ENCODE assay signal across 24 cellular contexts in the genomic region with DNA sequence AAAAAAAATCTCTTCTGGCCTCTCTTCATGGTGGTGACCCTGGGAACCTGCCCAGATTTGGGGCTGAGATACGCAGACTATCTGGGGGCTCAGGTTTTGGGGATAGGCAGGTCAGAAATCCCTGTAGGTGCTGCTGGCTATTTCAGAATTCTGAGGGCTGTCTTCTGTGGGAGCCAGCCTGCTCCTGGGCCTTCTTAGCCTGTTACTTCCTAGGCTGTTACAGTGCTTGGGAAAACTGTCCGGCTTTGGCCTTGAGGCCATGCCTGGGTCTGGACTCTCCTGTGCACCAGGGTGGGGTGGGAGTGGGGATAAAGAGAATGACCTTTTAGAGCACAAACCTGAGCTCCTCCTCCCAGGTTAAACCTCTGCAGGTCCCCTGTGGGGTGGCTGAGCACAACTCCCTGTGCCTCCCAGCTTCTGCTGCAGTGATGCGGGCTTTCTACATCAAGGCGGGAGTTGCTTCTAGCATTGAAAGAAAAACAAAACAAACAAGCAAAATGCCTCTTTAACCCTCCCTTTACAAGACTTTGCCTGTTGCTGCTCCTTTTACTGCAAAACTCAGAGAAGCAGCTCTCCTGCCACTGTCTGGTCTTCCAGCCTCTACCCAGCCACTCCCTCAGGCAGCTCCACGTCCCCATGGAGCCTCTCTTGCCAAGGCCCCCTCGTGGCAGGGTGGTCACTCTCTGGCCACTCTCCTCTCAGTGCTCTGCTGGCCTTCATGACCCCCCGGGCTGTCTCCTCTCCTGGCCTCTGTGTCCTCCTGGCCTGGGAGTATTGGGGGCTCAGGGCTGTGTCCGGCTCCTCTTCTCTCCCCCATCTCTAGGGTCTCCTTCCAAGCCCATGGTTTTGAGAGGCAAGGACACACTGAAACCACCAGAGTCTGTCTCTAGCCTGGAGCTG.
DNase-seq lines count a peak whose midpoint lies in the region; ATAC-seq, FAIRE-seq and TF ChIP-seq lines count a peak whose summit lies in the region.
"Had no signal": no experiment of that assay in that cellular context is flagged by ENCODE, and none has a peak within 500 bp of the region (broad histone marks: within the 10 kb centered on the region; RNA-seq: fewer than 3 reads in every experiment).

No MANE protein-coding gene starts in this region.

- TF ChIP-seq EP300 in K562 (IDR thresholded peaks at IDR 0.05; ENCODE audit: low read length) (no peak), suprapubic skin (IDR thresholded peaks at IDR 0.05) (no peak)

- H3K4me1 ChIP-seq in K562 (replicated peaks in 1 of 2; ENCODE audit: control insufficient read depth in 2 of 2, insufficient read depth in 2 of 2, low read length in 2 of 2) (peaks cover 0 to 5% of the 10 kb centered on the region in 2 experiments; a peak in 2 of 5 replicates), lower lobe of right lung (no peaks in the 10 kb centered on the region), suprapubic skin (peaks cover 9% of the 10 kb centered on the region)

- 0 out of 4 replicates have a peak, but pooled peaks of 1 of the 2 experiments have one; percentile 4 for TF ChIP-seq RAD21 in K562 (CRISPR knock-in tag; conservative IDR thresholded peaks at IDR 0.05 in 1 of 2, IDR thresholded peaks at IDR 0.05 in 1 of 2)

- intact Hi-C loops in K562 (cut with micrococcal nuclease) = no loop called here
- intact Hi-C loops in lower lobe of right lung (cut with DNase I) = no loop called here

- CTCF ChIA-PET in K562 (lab: Yijun Ruan, JAX; ENCODE audit: low intra/inter-chr PET ratio) = no interaction called here

- no peak overlapping the region for H3K9ac ChIP-seq in K562 (ENCODE audit: insufficient read depth in 1 of 2, low read depth in 2 of 2, low read length in 2 of 2)

- H3K9me3 ChIP-seq in K562 (replicated peaks; ENCODE audit: control insufficient read depth, insufficient read depth, low read depth, low read length) = no peaks in the 10 kb centered on the region
- no peaks in the 10 kb centered on the region for H3K9me3 ChIP-seq in lower lobe of right lung
- H3K9me3 ChIP-seq in suprapubic skin = no peaks in the 10 kb centered on the region

- FAIRE-seq in K562 (lab: Jason Lieb, UNC) = no peak
- FAIRE-seq: GM12878, RCC 7860 had no signal

- 12% methylated on average over 7 of the region's 8 CpGs for WGBS in K562 (ENCODE audit: insufficient coverage, low coverage, missing lambda C conversion rate)
- 81% methylated on average over 8 of the region's 8 CpGs for WGBS in suprapubic skin

- H3K4me3 ChIP-seq in K562 (no peak overlapping the region), lower lobe of right lung (no peak overlapping the region), suprapubic skin (no peak overlapping the region)
- H3K4me3 ChIP-seq: GM12878 had no signal

- no peaks in the 10 kb centered on the region for H3K79me2 ChIP-seq in K562 (ENCODE audit: control insufficient read depth, insufficient read depth, low read length)

- TF ChIP-seq CTCF in K562 (IDR thresholded peaks at IDR 0.05 in 2 of 3, conservative IDR thresholded peaks at IDR 0.05 in 1 of 3; ENCODE audit: insufficient read depth in 2 of 3, low read depth in 1 of 3, low read length in 3 of 3) (no peak), lower lobe of right lung (IDR thresholded peaks at IDR 0.05) (no peak), suprapubic skin (IDR thresholded peaks at IDR 0.05) (no peak)

- no peak overlapping the region for H2AFZ ChIP-seq in K562 (ENCODE audit: low read depth, low read length)

- H4K20me1 ChIP-seq in K562 (replicated peaks; ENCODE audit: control insufficient read depth, insufficient read depth, low read length) = no peaks in the 10 kb centered on the region

- ATAC-seq in K562 (peak; percentile 46; the same call in 2 of the 3 replicates), lower lobe of right lung (no peak), HG03025 (IDR thresholded peaks at IDR 0.05; ENCODE audit: low FRiP score, unreplicated experiment) (no peak), HG02938 (IDR thresholded peaks at IDR 0.05; ENCODE audit: unreplicated experiment) (no peak), HG03460 (IDR thresholded peaks at IDR 0.05; ENCODE audit: unreplicated experiment) (no peak)
- ATAC-seq: GM12878, HCT116, SK-N-SH treated with all-trans-retinoic acid at 6 μM for 48 hours had no signal

- in situ Hi-C loops in K562 (cut with MboI) = no loop called here

- no peak overlapping the region for H3K4me2 ChIP-seq in K562 (ENCODE audit: insufficient read depth, low read length)

- no peak for TF ChIP-seq POLR2A in K562 (conservative IDR thresholded peaks at IDR 0.05)
- TF ChIP-seq POLR2A in suprapubic skin (IDR thresholded peaks at IDR 0.05) = no peak

- peak; percentile 4 for DNase-seq in activated T-cell treated with anti-CD3 and anti-CD28 coated beads, Interleukin-2, amount 50 U/mL, for 1 hour
- DNase-seq in activated T-cell treated with anti-CD3 and anti-CD28 coated beads, Interleukin-2, amount 50 U/mL, for 48 hours = no peak
- no peak for DNase-seq in K562 (ENCODE audit: extremely low read depth in 1 of 4, low spot score in 3 of 4)
- DNase-seq in lower lobe of right lung = peak; percentile 19
- peak; percentile 38 to 59 for DNase-seq in suprapubic skin (ENCODE audit: low spot score in 2 of 2)
- DNase-seq: AML-193, DMS 273 treated with DMSO at 0.1 percent for 48 hours, GF-D8, KG1, NCI-H1105 treated with DMSO at 0.1 percent for 48 hours, NCI-H1694, NCI-H2227 treated with DMSO at 0.1 percent for 48 hours, NCI-H510A treated with DMSO at 0.1 percent for 48 hours, NCI-H774, SHP77 treated with DMSO at 0.1 percent for 48 hours had no signal

- no TSS peak for BruUV-seq in K562 (replicated peaks; lab: Mats Ljungman, UMichigan)

- no peaks in the 10 kb centered on the region for H3K36me3 ChIP-seq in K562 (ENCODE audit: control insufficient read depth, insufficient read depth, low read length)
- no peaks in the 10 kb centered on the region for H3K36me3 ChIP-seq in lower lobe of right lung
- no peaks in the 10 kb centered on the region for H3K36me3 ChIP-seq in suprapubic skin

- H3K27me3 ChIP-seq in K562 (ENCODE audit: control insufficient read depth in 2 of 2, insufficient read depth in 2 of 2, low read length in 2 of 2) = peaks cover 5 to 39% of the 10 kb centered on the region in 2 experiments; a peak in 3 of 5 replicates
- no peaks in the 10 kb centered on the region for H3K27me3 ChIP-seq in lower lobe of right lung (ENCODE audit: low read depth)
- no peaks in the 10 kb centered on the region for H3K27me3 ChIP-seq in suprapubic skin

- H3K27ac ChIP-seq in K562 (ENCODE audit: extremely low read depth, low read depth, low read length) = no peak overlapping the region
- no peak overlapping the region for H3K27ac ChIP-seq in lower lobe of right lung
- no peak overlapping the region for H3K27ac ChIP-seq in suprapubic skin
- H3K27ac ChIP-seq: 22Rv1, C4-2B had no signal

- POLR2A ChIA-PET in K562 (lab: Yijun Ruan, JAX) = interaction anchor here (0.6 kb wide), 1 partner anchor 20 kb away, joined by 4 read pairs; no protein-coding TSS in a partner anchor

- H3K9me1 ChIP-seq in K562 (ENCODE audit: control insufficient read depth, insufficient read depth, low read length) = no peaks in the 10 kb centered on the region

TF ChIP-seq in K562, 482 proteins besides CTCF, POLR2A, EP300 and RAD21 (continues in another document):
- TF ChIP-seq, protein P1, sequence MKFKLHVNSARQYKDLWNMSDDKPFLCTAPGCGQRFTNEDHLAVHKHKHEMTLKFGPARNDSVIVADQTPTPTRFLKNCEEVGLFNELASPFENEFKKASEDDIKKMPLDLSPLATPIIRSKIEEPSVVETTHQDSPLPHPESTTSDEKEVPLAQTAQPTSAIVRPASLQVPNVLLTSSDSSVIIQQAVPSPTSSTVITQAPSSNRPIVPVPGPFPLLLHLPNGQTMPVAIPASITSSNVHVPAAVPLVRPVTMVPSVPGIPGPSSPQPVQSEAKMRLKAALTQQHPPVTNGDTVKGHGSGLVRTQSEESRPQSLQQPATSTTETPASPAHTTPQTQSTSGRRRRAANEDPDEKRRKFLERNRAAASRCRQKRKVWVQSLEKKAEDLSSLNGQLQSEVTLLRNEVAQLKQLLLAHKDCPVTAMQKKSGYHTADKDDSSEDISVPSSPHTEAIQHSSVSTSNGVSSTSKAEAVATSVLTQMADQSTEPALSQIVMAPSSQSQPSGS (CRISPR knock-in tag; IDR thresholded peaks at IDR 0.05) = no peak
- TF ChIP-seq ZNF224 (CRISPR knock-in tag; IDR thresholded peaks at IDR 0.05) = no peak
- no peak for TF ChIP-seq RBM15 (IDR thresholded peaks at IDR 0.05; ENCODE audit: insufficient read depth, low read length)
- TF ChIP-seq, protein P2, sequence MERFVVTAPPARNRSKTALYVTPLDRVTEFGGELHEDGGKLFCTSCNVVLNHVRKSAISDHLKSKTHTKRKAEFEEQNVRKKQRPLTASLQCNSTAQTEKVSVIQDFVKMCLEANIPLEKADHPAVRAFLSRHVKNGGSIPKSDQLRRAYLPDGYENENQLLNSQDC (CRISPR knock-in tag; IDR thresholded peaks at IDR 0.05) = no peak
- TF ChIP-seq, protein P3, sequence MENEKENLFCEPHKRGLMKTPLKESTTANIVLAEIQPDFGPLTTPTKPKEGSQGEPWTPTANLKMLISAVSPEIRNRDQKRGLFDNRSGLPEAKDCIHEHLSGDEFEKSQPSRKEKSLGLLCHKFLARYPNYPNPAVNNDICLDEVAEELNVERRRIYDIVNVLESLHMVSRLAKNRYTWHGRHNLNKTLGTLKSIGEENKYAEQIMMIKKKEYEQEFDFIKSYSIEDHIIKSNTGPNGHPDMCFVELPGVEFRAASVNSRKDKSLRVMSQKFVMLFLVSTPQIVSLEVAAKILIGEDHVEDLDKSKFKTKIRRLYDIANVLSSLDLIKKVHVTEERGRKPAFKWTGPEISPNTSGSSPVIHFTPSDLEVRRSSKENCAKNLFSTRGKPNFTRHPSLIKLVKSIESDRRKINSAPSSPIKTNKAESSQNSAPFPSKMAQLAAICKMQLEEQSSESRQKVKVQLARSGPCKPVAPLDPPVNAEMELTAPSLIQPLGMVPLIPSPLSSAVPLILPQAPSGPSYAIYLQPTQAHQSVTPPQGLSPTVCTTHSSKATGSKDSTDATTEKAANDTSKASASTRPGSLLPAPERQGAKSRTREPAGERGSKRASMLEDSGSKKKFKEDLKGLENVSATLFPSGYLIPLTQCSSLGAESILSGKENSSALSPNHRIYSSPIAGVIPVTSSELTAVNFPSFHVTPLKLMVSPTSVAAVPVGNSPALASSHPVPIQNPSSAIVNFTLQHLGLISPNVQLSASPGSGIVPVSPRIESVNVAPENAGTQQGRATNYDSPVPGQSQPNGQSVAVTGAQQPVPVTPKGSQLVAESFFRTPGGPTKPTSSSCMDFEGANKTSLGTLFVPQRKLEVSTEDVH (IDR thresholded peaks at IDR 0.05; ENCODE audit: low read depth, partially characterized antibody) = no peak
- no peak for TF ChIP-seq XRCC3 (IDR thresholded peaks at IDR 0.05)
- no peak for TF ChIP-seq ESRRB (CRISPR knock-in tag; IDR thresholded peaks at IDR 0.05; ENCODE audit: borderline replicate concordance)
- no peak for TF ChIP-seq SMAD4 (CRISPR knock-in tag; conservative IDR thresholded peaks at IDR 0.05)
- TF ChIP-seq DPF2 (IDR thresholded peaks at IDR 0.05) = no peak
- TF ChIP-seq CREB1 (IDR thresholded peaks at IDR 0.05) = no peak
- TF ChIP-seq CREB1 (CRISPR knock-in tag; IDR thresholded peaks at IDR 0.05) = no peak
- no peak for TF ChIP-seq FOXK2 (conservative IDR thresholded peaks at IDR 0.05 in 1 of 2, IDR thresholded peaks at IDR 0.05 in 1 of 2; ENCODE audit: low read depth in 2 of 2)
- TF ChIP-seq MAFF (IDR thresholded peaks at IDR 0.05; ENCODE audit: low read length) = no peak

Comparison
In these comparisons a context has a peak if more than half of its experiments do, and no peak if none do; other contexts are left out.
1. DNase-seq: peak in activated T-cell treated with anti-CD3 and anti-CD28 coated beads, Interleukin-2, amount 50 U/mL, for 1 hour (single experiment), lower lobe of right lung (single experiment) and suprapubic skin (2 of 2); none in activated T-cell treated with anti-CD3 and anti-CD28 coated beads, Interleukin-2, amount 50 U/mL, for 48 hours (0 of 2) and K562 (0 of 4).